ENCODE assay signal across 12 cellular contexts in the genomic region with DNA sequence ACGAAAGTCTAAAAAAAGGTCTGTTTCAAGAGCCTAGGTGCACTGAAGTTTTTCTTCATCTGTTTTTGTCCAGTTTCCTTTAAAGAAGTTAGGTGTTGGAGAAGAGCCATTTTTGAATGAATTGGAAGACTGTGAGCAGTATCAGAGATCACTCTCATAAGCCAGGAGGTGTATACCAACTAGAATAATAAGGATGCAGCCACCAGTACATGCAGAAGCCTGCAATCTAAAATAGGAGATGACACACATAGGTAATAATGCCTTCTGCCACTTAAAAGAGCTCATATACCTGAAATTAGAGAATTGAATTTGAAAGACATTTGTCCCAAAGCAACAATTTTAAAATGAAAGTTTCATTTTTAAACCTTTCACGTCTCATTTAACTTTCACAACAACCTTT.
DNase-seq lines count a peak whose midpoint lies in the region; ATAC-seq and TF ChIP-seq lines count a peak whose summit lies in the region.
"Had no signal": no experiment of that assay in that cellular context is flagged by ENCODE, and none has a peak within 500 bp of the region (broad histone marks: within the 10 kb centered on the region; RNA-seq: fewer than 3 reads in every experiment).

No MANE protein-coding gene starts in this region.

- H3K9me2 ChIP-seq in PC-3 (replicated peaks; ENCODE audit: low read length) = no peaks in the 10 kb centered on the region

- H3K36me3 ChIP-seq in PC-3 (ENCODE audit: low read depth, low read length) = no peaks in the 10 kb centered on the region

- intact Hi-C loops in PC-3 (cut with micrococcal nuclease) = no loop called here
- intact Hi-C loops in dendritic cell treated with granulocyte-macrophage colony-stimulating factor and Interleukin-4, amounts not matched to agents 40 ng/mL and 50 ng/mL, for 4 days (cut with micrococcal nuclease) = loop anchor here (5.0 kb wide), 1 partner anchor 40 kb away; no protein-coding TSS in a partner anchor

- POLR2A ChIA-PET in activated CD4-positive, alpha-beta T cell treated with anti-CD3 and anti-CD28 coated beads, Interleukin-2, amount 10 ng/mL, durations not matched to agents 7 days and 5 days (lab: Charles Lee) = interaction anchor here (0.7 kb wide), 1 partner anchor 43 kb away, joined by 3 read pairs; no protein-coding TSS in a partner anchor
- POLR2A ChIA-PET in PC-3 (lab: Charles Lee; ENCODE audit: unreplicated experiment) = interaction anchor here (0.6 kb wide), 1 partner anchor 115 kb away, joined by 5 read pairs; no protein-coding TSS in a partner anchor

- 0 out of 2 replicates have a peak overlapping the region, but pooled peaks have one; percentile 2 for H3K4me2 ChIP-seq in PC-3 (ENCODE audit: low read length)

- CTCF ChIA-PET in activated CD4-positive, alpha-beta T cell treated with anti-CD3 and anti-CD28 coated beads, Interleukin-2, amount 10 ng/mL, durations not matched to agents 7 days and 5 days (lab: Charles Lee) = interaction anchor here (0.7 to 1.5 kb wide), 4 partner anchors 8 to 53 kb away, joined by 3 to 6 read pairs (median 4); no protein-coding TSS in a partner anchor
- CTCF ChIA-PET in PC-3 (lab: Charles Lee) = interaction anchor here (0.6 kb wide), 1 partner anchor 151 kb away, joined by 3 read pairs; no protein-coding TSS in a partner anchor

- TF ChIP-seq CTCF in PC-3 (conservative IDR thresholded peaks at IDR 0.05; ENCODE audit: low read depth, low read length) = no peak

- no peaks in the 10 kb centered on the region for H3K27me3 Mint-ChIP-seq in activated CD4-positive, alpha-beta T cell treated with anti-CD3 and anti-CD28 coated beads, Interleukin-2, amount 10 ng/mL, durations not matched to agents 7 days and 5 days
- no peaks in the 10 kb centered on the region for H3K27me3 Mint-ChIP-seq in dendritic cell treated with granulocyte-macrophage colony-stimulating factor and Interleukin-4, amounts not matched to agents 40 ng/mL and 50 ng/mL, for 4 days

- no peak overlapping the region for H3K4me3 ChIP-seq in PC-3 (ENCODE audit: low read length)
- H3K4me3 ChIP-seq: dorsolateral prefrontal cortex had no signal

- H3K27me3 ChIP-seq in PC-3 (ENCODE audit: low read length) = no peaks in the 10 kb centered on the region

- H2AFZ ChIP-seq in PC-3 (ENCODE audit: low read length) = no peak overlapping the region

- ATAC-seq in PC-3 = no peak
- no peak for ATAC-seq in stimulated activated effector memory CD8-positive, alpha-beta T cell treated with anti-CD3 and anti-CD28 coated beads, Interleukin-12 subunit alpha, Interleukin-12 subunit beta, amount 100 ng/mL, for 72 hours
- ATAC-seq: left colon had no signal

- no peaks in the 10 kb centered on the region for H3K9me3 ChIP-seq in PC-3 (ENCODE audit: low read length)

- no TSS peak for BruUV-seq in PC-3 (replicated peaks; lab: Mats Ljungman, UMichigan)

- H4K20me1 ChIP-seq in PC-3 (ENCODE audit: low read length) = no peaks in the 10 kb centered on the region

- peaks cover 20% of the 10 kb centered on the region for H3K36me3 Mint-ChIP-seq in activated CD4-positive, alpha-beta T cell treated with anti-CD3 and anti-CD28 coated beads, Interleukin-2, amount 10 ng/mL, durations not matched to agents 7 days and 5 days (ENCODE audit: low read depth)
- H3K36me3 Mint-ChIP-seq in dendritic cell treated with granulocyte-macrophage colony-stimulating factor and Interleukin-4, amounts not matched to agents 40 ng/mL and 50 ng/mL, for 4 days (ENCODE audit: low read depth) = peaks cover 14% of the 10 kb centered on the region
- peaks cover 21% of the 10 kb centered on the region for H3K36me3 Mint-ChIP-seq in stimulated activated effector memory CD8-positive, alpha-beta T cell treated with anti-CD3 and anti-CD28 coated beads, Interleukin-12 subunit alpha, Interleukin-12 subunit beta, amount 100 ng/mL, for 72 hours

- H3K27ac ChIP-seq in PC-3 (ENCODE audit: low read length) = peak overlapping the region; percentile 69
- H3K27ac ChIP-seq: dorsolateral prefrontal cortex had no signal

- H3K9ac ChIP-seq in PC-3 (ENCODE audit: low read length) = peak overlapping the region; percentile 10; the same call in 1 of the 2 replicates

- H3K4me1 ChIP-seq in PC-3 (ENCODE audit: insufficient read depth, low read length) = peaks cover 46% of the 10 kb centered on the region

- peak overlapping the region; percentile 57 for H3K4me3 Mint-ChIP-seq in activated CD4-positive, alpha-beta T cell treated with anti-CD3 and anti-CD28 coated beads, Interleukin-2, amount 10 ng/mL, durations not matched to agents 7 days and 5 days
- no peak overlapping the region for H3K4me3 Mint-ChIP-seq in dendritic cell treated with granulocyte-macrophage colony-stimulating factor and Interleukin-4, amounts not matched to agents 40 ng/mL and 50 ng/mL, for 4 days
- H3K4me3 Mint-ChIP-seq in stimulated activated effector memory CD8-positive, alpha-beta T cell treated with anti-CD3 and anti-CD28 coated beads, Interleukin-12 subunit alpha, Interleukin-12 subunit beta, amount 100 ng/mL, for 72 hours = peak overlapping the region; percentile 57

- peaks cover 3% of the 10 kb centered on the region for H3F3A ChIP-seq in PC-3 (ENCODE audit: low read length, unreplicated experiment)

- peak overlapping the region; percentile 94 for H3K27ac Mint-ChIP-seq in activated CD4-positive, alpha-beta T cell treated with anti-CD3 and anti-CD28 coated beads, Interleukin-2, amount 10 ng/mL, durations not matched to agents 7 days and 5 days
- peak overlapping the region; percentile 84 for H3K27ac Mint-ChIP-seq in dendritic cell treated with granulocyte-macrophage colony-stimulating factor and Interleukin-4, amounts not matched to agents 40 ng/mL and 50 ng/mL, for 4 days
- H3K27ac Mint-ChIP-seq in stimulated activated effector memory CD8-positive, alpha-beta T cell treated with anti-CD3 and anti-CD28 coated beads, Interleukin-12 subunit alpha, Interleukin-12 subunit beta, amount 100 ng/mL, for 72 hours = peak overlapping the region; percentile 15

- no peak for DNase-seq in activated CD4-positive, alpha-beta T cell treated with anti-CD3 and anti-CD28 coated beads, Interleukin-2, amount 10 ng/mL, durations not matched to agents 7 days and 5 days
- DNase-seq in activated CD4-positive, alpha-beta T cell treated with anti-CD3 and anti-CD28 coated beads, Interleukin-2, amount 50 U/mL, for 4 hours = no peak
- DNase-seq in PC-3 (no peak), T1000 (lab: John Stamatoyannopoulos, UW) (no peak), GF-D8 (lab: John Stamatoyannopoulos, UW) (no peak), putamen (ENCODE audit: low spot score) (no peak)
- no peak for DNase-seq in stimulated activated effector memory CD8-positive, alpha-beta T cell treated with anti-CD3 and anti-CD28 coated beads, Interleukin-12 subunit alpha, Interleukin-12 subunit beta, amount 100 ng/mL, for 72 hours (ENCODE audit: low spot score in 2 of 2)
- DNase-seq: dorsolateral prefrontal cortex, left colon, NCI-H1930, OCI-M1 had no signal

- H3K9me3 Mint-ChIP-seq in activated CD4-positive, alpha-beta T cell treated with anti-CD3 and anti-CD28 coated beads, Interleukin-2, amount 10 ng/mL, durations not matched to agents 7 days and 5 days = no peaks in the 10 kb centered on the region
- H3K9me3 Mint-ChIP-seq in dendritic cell treated with granulocyte-macrophage colony-stimulating factor and Interleukin-4, amounts not matched to agents 40 ng/mL and 50 ng/mL, for 4 days = no peaks in the 10 kb centered on the region
- no peaks in the 10 kb centered on the region for H3K9me3 Mint-ChIP-seq in stimulated activated effector memory CD8-positive, alpha-beta T cell treated with anti-CD3 and anti-CD28 coated beads, Interleukin-12 subunit alpha, Interleukin-12 subunit beta, amount 100 ng/mL, for 72 hours

- H3K79me2 ChIP-seq in PC-3 (ENCODE audit: low read length) = peaks cover 82% of the 10 kb centered on the region

- peaks cover 66% of the 10 kb centered on the region for H3K4me1 Mint-ChIP-seq in activated CD4-positive, alpha-beta T cell treated with anti-CD3 and anti-CD28 coated beads, Interleukin-2, amount 10 ng/mL, durations not matched to agents 7 days and 5 days
- H3K4me1 Mint-ChIP-seq in dendritic cell treated with granulocyte-macrophage colony-stimulating factor and Interleukin-4, amounts not matched to agents 40 ng/mL and 50 ng/mL, for 4 days (ENCODE audit: low read depth) = peaks cover 29% of the 10 kb centered on the region
- peaks cover 53% of the 10 kb centered on the region for H3K4me1 Mint-ChIP-seq in stimulated activated effector memory CD8-positive, alpha-beta T cell treated with anti-CD3 and anti-CD28 coated beads, Interleukin-12 subunit alpha, Interleukin-12 subunit beta, amount 100 ng/mL, for 72 hours

Comparison
In these comparisons a context has a peak if more than half of its experiments do, and no peak if none do; other contexts are left out.
1. H3K27ac Mint-ChIP-seq: peak in every context shown above with its lines; median percentile 94 in activated CD4-positive, alpha-beta T cell treated with anti-CD3 and anti-CD28 coated beads, Interleukin-2, amount 10 ng/mL, durations not matched to agents 7 days and 5 days; 84 in dendritic cell treated with granulocyte-macrophage colony-stimulating factor and Interleukin-4, amounts not matched to agents 40 ng/mL and 50 ng/mL, for 4 days; 15 in stimulated activated effector memory CD8-positive, alpha-beta T cell treated with anti-CD3 and anti-CD28 coated beads, Interleukin-12 subunit alpha, Interleukin-12 subunit beta, amount 100 ng/mL, for 72 hours.